In genomic region chr14:72739446-72740405, GRCh38 we compare ENCODE assay signal across 12 cellular contexts.
DNase-seq lines count a peak whose midpoint lies in the region; ATAC-seq and TF ChIP-seq lines count a peak whose summit lies in the region.
"Had no signal": no experiment of that assay in that cellular context is flagged by ENCODE, and none has a peak within 500 bp of the region (broad histone marks: within the 10 kb centered on the region; RNA-seq: fewer than 3 reads in every experiment).

No MANE protein-coding gene starts in this region.

- H3K4me3 ChIP-seq in GM23248 (no peak overlapping the region), brain microvascular endothelial cell (ENCODE audit: low read depth, low read length) (no peak overlapping the region)

- H3K27me3 ChIP-seq in GM23248 (replicated peaks; ENCODE audit: insufficient read depth) (no peaks in the 10 kb centered on the region), brain microvascular endothelial cell (replicated peaks) (no peaks in the 10 kb centered on the region)

- no peaks in the 10 kb centered on the region for H3K9me2 ChIP-seq in GM23248 (ENCODE audit: insufficient read depth)

- no peak overlapping the region for H3K9ac ChIP-seq in GM23248

- peaks cover 4% of the 10 kb centered on the region for H3K27me3 Mint-ChIP-seq in activated CD4-positive, alpha-beta memory T cell treated with anti-CD3 and anti-CD28 coated beads, Interleukin-2, amount 10 ng/mL, durations not matched to agents 7 days and 5 days
- H3K27me3 Mint-ChIP-seq in activated CD4-positive, alpha-beta memory T cell treated with anti-CD3 and anti-CD28 coated beads for 36 hours, result no peaks in the 10 kb centered on the region
- no peaks in the 10 kb centered on the region for H3K27me3 Mint-ChIP-seq in osteocyte (ENCODE audit: unreplicated experiment)

- POLR2A ChIA-PET in activated CD4-positive, alpha-beta memory T cell treated with anti-CD3 and anti-CD28 coated beads, Interleukin-2, amount 10 ng/mL, durations not matched to agents 7 days and 5 days (lab: Charles Lee), result no interaction called here
- POLR2A ChIA-PET in activated CD4-positive, alpha-beta memory T cell treated with anti-CD3 and anti-CD28 coated beads for 36 hours (lab: Charles Lee), result no interaction called here

- H3K36me3 ChIP-seq in GM23248 (ENCODE audit: low read depth), result no peaks in the 10 kb centered on the region
- peaks cover 2% of the 10 kb centered on the region for H3K36me3 ChIP-seq in brain microvascular endothelial cell (replicated peaks)

- CTCF ChIA-PET in activated CD4-positive, alpha-beta memory T cell treated with anti-CD3 and anti-CD28 coated beads, Interleukin-2, amount 10 ng/mL, durations not matched to agents 7 days and 5 days (lab: Charles Lee), result interaction anchor here (1.1 kb wide), 1 partner anchor 165 kb away, joined by 3 read pairs; no protein-coding TSS in a partner anchor
- CTCF ChIA-PET in activated CD4-positive, alpha-beta memory T cell treated with anti-CD3 and anti-CD28 coated beads for 36 hours (lab: Charles Lee), result no interaction called here

- H3K4me1 Mint-ChIP-seq in activated CD4-positive, alpha-beta memory T cell treated with anti-CD3 and anti-CD28 coated beads, Interleukin-2, amount 10 ng/mL, durations not matched to agents 7 days and 5 days, result no peaks in the 10 kb centered on the region
- no peaks in the 10 kb centered on the region for H3K4me1 Mint-ChIP-seq in activated CD4-positive, alpha-beta memory T cell treated with anti-CD3 and anti-CD28 coated beads for 36 hours (ENCODE audit: low read depth)
- H3K4me1 Mint-ChIP-seq in osteocyte (ENCODE audit: unreplicated experiment), result peaks cover 17% of the 10 kb centered on the region

- H3K27ac Mint-ChIP-seq in activated CD4-positive, alpha-beta memory T cell treated with anti-CD3 and anti-CD28 coated beads, Interleukin-2, amount 10 ng/mL, durations not matched to agents 7 days and 5 days, result no peak overlapping the region
- H3K27ac Mint-ChIP-seq in activated CD4-positive, alpha-beta memory T cell treated with anti-CD3 and anti-CD28 coated beads for 36 hours, result no peak overlapping the region
- H3K27ac Mint-ChIP-seq in osteocyte (ENCODE audit: unreplicated experiment), result no peak overlapping the region

- 68 to 70% methylated on average over 14 of the region's 14 CpGs for WGBS in GM23248 (ENCODE audit: low coverage in 1 of 2, low lambda C conversion rate in 2 of 2, missing lambda C conversion rate in 2 of 2), 2 experiments

- H4K20me1 ChIP-seq in GM23248 (ENCODE audit: insufficient read depth), result no peaks in the 10 kb centered on the region

- H3K4me1 ChIP-seq in GM23248 (ENCODE audit: insufficient read depth), result peaks cover 42% of the 10 kb centered on the region

- H3K27ac ChIP-seq in GM23248 (no peak overlapping the region), brain microvascular endothelial cell (no peak overlapping the region)

- peak; percentile 13 for DNase-seq in activated CD4-positive, alpha-beta memory T cell treated with anti-CD3 and anti-CD28 coated beads, Interleukin-2, amount 10 ng/mL, durations not matched to agents 7 days and 5 days
- DNase-seq in activated CD4-positive, alpha-beta memory T cell treated with anti-CD3 and anti-CD28 coated beads for 36 hours, result no peak
- DNase-seq in G401 (ENCODE audit: low spot score), result peak; percentile 56
- DNase-seq in cerebellar cortex (ENCODE audit: low spot score), result peak; percentile 53
- peak; percentile 66 for DNase-seq in osteocyte (ENCODE audit: extremely low spot score, unreplicated experiment)
- no peak for DNase-seq in GM23248
- DNase-seq in brain microvascular endothelial cell, result no peak
- DNase-seq: NCI-H1417, NCI-H2081 treated with DMSO at 0.1 percent for 48 hours, NCI-H446, NCI-H82 had no signal

- in situ Hi-C loops in G401 (cut with HindIII; ENCODE audit: low sequenced_read_pairs) (no loop called here), GM23248 (cut with MboI) (no loop called here), brain microvascular endothelial cell (cut with HindIII; ENCODE audit: low pct_ligation_motif_present, low sequenced_read_pairs) (no loop called here)

- intact Hi-C loops in activated CD4-positive, alpha-beta memory T cell treated with anti-CD3 and anti-CD28 coated beads for 36 hours (cut with micrococcal nuclease), result no loop called here

- no peaks in the 10 kb centered on the region for H3K79me2 ChIP-seq in GM23248 (ENCODE audit: insufficient read depth)

- H3K9me3 ChIP-seq in GM23248 (ENCODE audit: low read depth), result no peaks in the 10 kb centered on the region

- no peak overlapping the region for H3K4me3 Mint-ChIP-seq in activated CD4-positive, alpha-beta memory T cell treated with anti-CD3 and anti-CD28 coated beads, Interleukin-2, amount 10 ng/mL, durations not matched to agents 7 days and 5 days
- H3K4me3 Mint-ChIP-seq in activated CD4-positive, alpha-beta memory T cell treated with anti-CD3 and anti-CD28 coated beads for 36 hours, result no peak overlapping the region
- H3K4me3 Mint-ChIP-seq in osteocyte (ENCODE audit: unreplicated experiment), result no peak overlapping the region

- H2AFZ ChIP-seq in GM23248, result no peak overlapping the region

- H3K9me3 Mint-ChIP-seq in activated CD4-positive, alpha-beta memory T cell treated with anti-CD3 and anti-CD28 coated beads, Interleukin-2, amount 10 ng/mL, durations not matched to agents 7 days and 5 days, result no peaks in the 10 kb centered on the region
- no peaks in the 10 kb centered on the region for H3K9me3 Mint-ChIP-seq in activated CD4-positive, alpha-beta memory T cell treated with anti-CD3 and anti-CD28 coated beads for 36 hours
- H3K9me3 Mint-ChIP-seq in osteocyte (ENCODE audit: unreplicated experiment), result no peaks in the 10 kb centered on the region

- no peaks in the 10 kb centered on the region for H3K36me3 Mint-ChIP-seq in activated CD4-positive, alpha-beta memory T cell treated with anti-CD3 and anti-CD28 coated beads, Interleukin-2, amount 10 ng/mL, durations not matched to agents 7 days and 5 days (ENCODE audit: low read depth)
- H3K36me3 Mint-ChIP-seq in activated CD4-positive, alpha-beta memory T cell treated with anti-CD3 and anti-CD28 coated beads for 36 hours, result no peaks in the 10 kb centered on the region
- no peaks in the 10 kb centered on the region for H3K36me3 Mint-ChIP-seq in osteocyte (ENCODE audit: unreplicated experiment)

- no peak overlapping the region for H3K4me2 ChIP-seq in GM23248 (ENCODE audit: unreplicated experiment)

- ATAC-seq in GM21619 (IDR thresholded peaks at IDR 0.05; ENCODE audit: unreplicated experiment), result no peak

- TF ChIP-seq CTCF in osteocyte (IDR thresholded peaks at IDR 0.05) (no peak), brain microvascular endothelial cell (IDR thresholded peaks at IDR 0.05; ENCODE audit: low read depth, low read length, missing control alignments) (no peak)

- H3F3A ChIP-seq in GM23248 (ENCODE audit: insufficient read depth), result peaks cover 37% of the 10 kb centered on the region; the same call in 1 of the 2 replicates

Comparison
In these comparisons a context has a peak if more than half of its experiments do, and no peak if none do; other contexts are left out.
1. DNase-seq: peak in activated CD4-positive, alpha-beta memory T cell treated with anti-CD3 and anti-CD28 coated beads, Interleukin-2, amount 10 ng/mL, durations not matched to agents 7 days and 5 days (single experiment), G401 (single experiment), cerebellar cortex (single experiment) and osteocyte (single experiment); none in activated CD4-positive, alpha-beta memory T cell treated with anti-CD3 and anti-CD28 coated beads for 36 hours (single experiment), GM23248 (single experiment) and brain microvascular endothelial cell (single experiment).